In genomic region chr11:91435694-91436375, GRCh38 we compare ENCODE assay signal across 16 cellular contexts.
A peak's percentile ranks its signal among the peaks of the same experiment; 100 is the strongest.
DNase-seq lines count a peak whose midpoint lies in the region; ATAC-seq and TF ChIP-seq lines count a peak whose summit lies in the region.
"Had no signal": no experiment of that assay in that cellular context is flagged by ENCODE, and none has a peak within 500 bp of the region (broad histone marks: within the 10 kb centered on the region; RNA-seq: fewer than 3 reads in every experiment).

No MANE protein-coding gene starts in this region.

- no TSS peak for BruUV-seq in PC-3 (replicated peaks; lab: Mats Ljungman, UMichigan)

- POLR2A ChIA-PET in PC-3 (lab: Charles Lee; ENCODE audit: unreplicated experiment): no interaction called here

- H3K4me3 ChIP-seq in PC-3 (ENCODE audit: low read length) (no peak overlapping the region), iPS DF 6.9 (ENCODE audit: low read length) (no peak overlapping the region)
- H3K4me3 ChIP-seq: left ventricle myocardium inferior, MG63, thyroid gland had no signal

- no peaks in the 10 kb centered on the region for H4K20me1 ChIP-seq in PC-3 (ENCODE audit: low read length)

- H3K27ac ChIP-seq in PC-3 (ENCODE audit: low read length): no peak overlapping the region
- no peak overlapping the region for H3K27ac ChIP-seq in iPS DF 6.9 (ENCODE audit: low read length)
- H3K27ac ChIP-seq: left ventricle myocardium inferior, thyroid gland had no signal

- no peaks in the 10 kb centered on the region for H3K36me3 ChIP-seq in PC-3 (ENCODE audit: low read depth, low read length)
- H3K36me3 ChIP-seq in iPS DF 6.9 (ENCODE audit: control insufficient read depth, insufficient read depth, low read length): no peaks in the 10 kb centered on the region
- H3K36me3 ChIP-seq: left ventricle myocardium inferior, MG63, thyroid gland had no signal

- H3K79me2 ChIP-seq in PC-3 (ENCODE audit: low read length): no peaks in the 10 kb centered on the region

- peak; percentile 47 for TF ChIP-seq CTCF in PC-3 (conservative IDR thresholded peaks at IDR 0.05; ENCODE audit: low read depth, low read length)

- no peak overlapping the region for H2AFZ ChIP-seq in PC-3 (ENCODE audit: low read length)

- H3K9ac ChIP-seq in PC-3 (ENCODE audit: low read length): no peak overlapping the region

- no peaks in the 10 kb centered on the region for H3K9me2 ChIP-seq in PC-3 (replicated peaks; ENCODE audit: low read length)

- intact Hi-C loops in PC-3 (cut with micrococcal nuclease): no loop called here

- ATAC-seq in PC-3: no peak
- no peak for ATAC-seq in HG02588 (IDR thresholded peaks at IDR 0.05; ENCODE audit: unreplicated experiment)
- ATAC-seq in HG02973 (IDR thresholded peaks at IDR 0.05; ENCODE audit: unreplicated experiment): no peak

- H3K27me3 ChIP-seq in PC-3 (ENCODE audit: low read length): no peaks in the 10 kb centered on the region
- H3K27me3 ChIP-seq in iPS DF 6.9 (ENCODE audit: control insufficient read depth, insufficient read depth, low read length): no peaks in the 10 kb centered on the region
- H3K27me3 ChIP-seq: MG63, thyroid gland had no signal

- no peaks in the 10 kb centered on the region for H3K4me1 ChIP-seq in PC-3 (ENCODE audit: insufficient read depth, low read length)
- H3K4me1 ChIP-seq in iPS DF 6.9 (ENCODE audit: control insufficient read depth, insufficient read depth, low read length): no peaks in the 10 kb centered on the region
- H3K4me1 ChIP-seq: Caco-2, left ventricle myocardium inferior, thyroid gland had no signal

- H3K9me3 ChIP-seq in PC-3 (ENCODE audit: low read length) (no peaks in the 10 kb centered on the region), iPS DF 6.9 (ENCODE audit: control insufficient read depth, insufficient read depth, low read length) (no peaks in the 10 kb centered on the region)
- H3K9me3 ChIP-seq: Caco-2, MG63, thyroid gland had no signal

- no peaks in the 10 kb centered on the region for H3F3A ChIP-seq in PC-3 (ENCODE audit: low read length, unreplicated experiment)

- DNase-seq in SHP77 (lab: John Stamatoyannopoulos, UW) (peak; percentile 14 to 20), SHP77 treated with DMSO at 0.1 percent for 48 hours (lab: John Stamatoyannopoulos, UW) (no peak), PC-3 (peak; percentile 54), iPS DF 6.9 (ENCODE audit: low read depth, low spot score) (peak; percentile 2), NCI-H1048 (lab: John Stamatoyannopoulos, UW) (no peak)
- no peak for DNase-seq in stimulated activated CD4-positive, alpha-beta T cell treated with anti-CD3 and anti-CD28 coated beads, Interleukin-2, amount 100 ng/mL, for 48 hours
- DNase-seq: activated CD8-positive, alpha-beta memory T cell treated with anti-CD3 and anti-CD28 coated beads, Interleukin-2, amount 50 U/mL, for 4 hours; activated naive CD4-positive, alpha-beta T cell treated with anti-CD3 and anti-CD28 coated beads for 36 hours; Caco-2; left ventricle myocardium inferior; MG63; naive B cell; NCI-H2171; thyroid gland had no signal

- no CpG with 5 or more reads among the region's 7 CpGs for WGBS in iPS DF 6.9 (ENCODE audit: insufficient coverage, insufficient read length)

- CTCF ChIA-PET in PC-3 (lab: Charles Lee): no interaction called here

- no peak overlapping the region for H3K4me2 ChIP-seq in PC-3 (ENCODE audit: low read length)

Comparison
In these comparisons a context has a peak if more than half of its experiments do, and no peak if none do; other contexts are left out.
1. DNase-seq: peak in SHP77 (2 of 2), PC-3 (single experiment) and iPS DF 6.9 (single experiment); none in SHP77 treated with DMSO at 0.1 percent for 48 hours (single experiment), NCI-H1048 (single experiment) and stimulated activated CD4-positive, alpha-beta T cell treated with anti-CD3 and anti-CD28 coated beads, Interleukin-2, amount 100 ng/mL, for 48 hours (0 of 2).